ENCODE assay signal across 8 cellular contexts in the genomic region with DNA sequence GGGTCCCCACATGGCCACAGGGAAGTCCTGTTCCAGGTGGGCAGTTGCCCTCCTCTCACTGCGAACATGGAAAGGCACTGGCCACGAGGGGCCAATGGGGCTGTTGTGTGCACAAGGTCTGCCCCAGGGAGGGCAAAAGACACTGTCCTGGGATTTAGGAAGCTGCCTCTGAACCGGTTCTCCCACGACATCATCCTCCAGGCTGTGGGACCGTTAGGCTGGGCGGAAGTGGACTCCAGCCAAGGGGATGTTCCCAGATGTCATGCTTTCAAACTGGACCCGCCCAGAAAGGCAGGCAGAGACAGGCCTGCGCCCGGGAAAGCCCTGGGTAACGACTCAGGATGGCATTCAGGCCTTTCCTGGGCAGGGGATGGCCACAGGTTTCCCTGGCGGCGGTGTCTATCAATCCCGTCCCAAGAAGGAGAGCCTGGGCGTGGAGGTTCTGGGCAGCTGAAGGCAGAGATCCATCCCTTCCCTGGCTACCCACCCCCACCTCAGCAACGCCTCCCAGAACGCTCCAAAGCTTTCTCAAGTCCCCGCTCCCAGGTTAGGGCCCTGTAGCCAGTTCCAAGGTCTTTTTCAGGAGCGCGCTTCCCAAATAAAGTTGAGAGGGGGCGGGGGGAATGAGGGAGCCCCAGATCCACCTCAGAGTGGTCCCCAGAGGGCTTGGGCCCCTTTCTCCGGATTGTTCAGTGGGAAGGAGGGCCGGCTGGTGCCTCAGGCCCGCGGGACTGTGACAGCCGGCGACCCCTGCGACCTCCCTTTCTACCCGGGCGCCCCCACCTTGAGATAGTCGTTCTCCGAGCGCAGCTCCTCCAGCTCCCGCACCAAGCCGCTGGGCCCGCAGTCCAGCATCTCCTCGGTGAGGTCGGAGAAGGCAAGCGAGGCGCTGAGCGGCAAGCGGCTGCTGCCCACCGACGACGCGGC. TPM values are rescaled to one million over a fixed set of nuclear protein-coding genes. Genes with fewer than 3 reads are reported as not detected.
DNase-seq lines count a peak whose midpoint lies in the region; ATAC-seq, FAIRE-seq and TF ChIP-seq lines count a peak whose summit lies in the region.

No MANE protein-coding gene starts in this region.

- H3K4me2 ChIP-seq in H9 (ENCODE audit: insufficient read depth, insufficient read length, low read length): peak overlapping the region; percentile 34

- no peak overlapping the region for H2AFZ ChIP-seq in H9 (ENCODE audit: low read length)

- H3K9ac ChIP-seq in H9 (ENCODE audit: extremely low read depth, insufficient read length, low read length) (no peak overlapping the region), colonic mucosa (ENCODE audit: low read depth in 2 of 2, low read length in 2 of 2) (peak overlapping the region; percentile 35 to 88)

- no peak overlapping the region for H2BK120ac ChIP-seq in H9 (ENCODE audit: low read depth, low read length, poor library complexity, severe bottlenecking)

- H3K4ac ChIP-seq in H9 (ENCODE audit: low read depth, low read length): no peak overlapping the region

- H3K36me3 Mint-ChIP-seq in H9 (ENCODE audit: insufficient read depth in 1 of 3, low read depth in 3 of 3): peaks cover 0 to 10% (median 6%) of the 10 kb centered on the region in 3 experiments; a peak in 6 of 7 replicates
- H3K36me3 Mint-ChIP-seq in stimulated activated memory B cell treated with anti-CD40 and anti-IgM and Interleukin-4, amounts not matched to agents 10 μg/mL and 1 μg/mL and 100 μg/mL, for 72 hours: peaks cover 2% of the 10 kb centered on the region

- peaks cover 2% of the 10 kb centered on the region; the same call in 1 of the 2 replicates for H3K4me1 ChIP-seq in H9 (ENCODE audit: insufficient read depth, low read length)
- peaks cover 27% of the 10 kb centered on the region for H3K4me1 ChIP-seq in Panc1 (ENCODE audit: control insufficient read depth, insufficient read depth, low read length)
- peaks cover 13% of the 10 kb centered on the region for H3K4me1 ChIP-seq in colonic mucosa

- H3T11ph ChIP-seq in H9 (ENCODE audit: low read length): no peak overlapping the region

- H4K91ac ChIP-seq in H9 (ENCODE audit: insufficient read length, low read depth, low read length): no peak overlapping the region

- FAIRE-seq in GM19239 (lab: Jason Lieb, UNC): no peak

- H4K20me1 ChIP-seq in H9 (ENCODE audit: control insufficient read depth, insufficient read depth, insufficient read length): no peaks in the 10 kb centered on the region

- H2BK20ac ChIP-seq in H9 (ENCODE audit: low read depth, low read length, poor library complexity, severe bottlenecking): no peak overlapping the region

- no peaks in the 10 kb centered on the region for H3K79me2 ChIP-seq in H9 (ENCODE audit: insufficient read depth, low read length)

- no peak overlapping the region for H3K27ac Mint-ChIP-seq in H9
- peak overlapping the region; percentile 35 for H3K27ac Mint-ChIP-seq in stimulated activated memory B cell treated with anti-CD40 and anti-IgM and Interleukin-4, amounts not matched to agents 10 μg/mL and 1 μg/mL and 100 μg/mL, for 72 hours

- POLR2A ChIA-PET in Panc1 (lab: Charles Lee): interaction anchor here (0.7 kb wide), 1 partner anchor 356 kb away, joined by 4 read pairs; no protein-coding TSS in a partner anchor

- H3K4me3 ChIP-seq in AG10803 (ENCODE audit: low read length) (peak overlapping the region; percentile 71), Panc1 (ENCODE audit: low read depth in 2 of 2, low read length in 2 of 2) (peak overlapping the region; percentile 64 to 68), colonic mucosa (peak overlapping the region; percentile 35)

- no peaks in the 10 kb centered on the region for H3K9me3 ChIP-seq in H9 (ENCODE audit: control insufficient read depth, low read depth, low read length)
- H3K9me3 ChIP-seq in Panc1 (ENCODE audit: control insufficient read depth, insufficient read depth, low read depth, low read length): no peaks in the 10 kb centered on the region
- H3K9me3 ChIP-seq in colonic mucosa: no peaks in the 10 kb centered on the region

- peak overlapping the region; percentile 15; the same call in 1 of the 2 replicates for H3K14ac ChIP-seq in H9 (ENCODE audit: insufficient read depth, low read length)

- no peak overlapping the region for H3K27ac ChIP-seq in H9 (ENCODE audit: insufficient read length, low read depth, low read length)
- H3K27ac ChIP-seq in Panc1 (ENCODE audit: low read length): peak overlapping the region; percentile 94
- H3K27ac ChIP-seq in colonic mucosa: peak overlapping the region; percentile 74

- H3K27me3 ChIP-seq in H9 (ENCODE audit: insufficient read depth, low read length) (no peaks in the 10 kb centered on the region), Panc1 (ENCODE audit: control insufficient read depth, insufficient read depth, low read length) (no peaks in the 10 kb centered on the region), colonic mucosa (no peaks in the 10 kb centered on the region)

- peaks cover 42 to 50% of the 10 kb centered on the region in 2 experiments for H3K4me1 Mint-ChIP-seq in H9
- peaks cover 80% of the 10 kb centered on the region for H3K4me1 Mint-ChIP-seq in stimulated activated memory B cell treated with anti-CD40 and anti-IgM and Interleukin-4, amounts not matched to agents 10 μg/mL and 1 μg/mL and 100 μg/mL, for 72 hours

- peaks cover 28% of the 10 kb centered on the region for H3K27me3 Mint-ChIP-seq in H9 (ENCODE audit: low read depth)
- no peaks in the 10 kb centered on the region for H3K27me3 Mint-ChIP-seq in stimulated activated memory B cell treated with anti-CD40 and anti-IgM and Interleukin-4, amounts not matched to agents 10 μg/mL and 1 μg/mL and 100 μg/mL, for 72 hours

- intact Hi-C loops in Panc1 (cut with micrococcal nuclease; ENCODE audit: unreplicated experiment) (no loop called here), colonic mucosa (cut with DNase I) (no loop called here), left colon (cut with DNase I, micrococcal nuclease) (no loop called here)

- no peak overlapping the region for H2BK15ac ChIP-seq in H9 (ENCODE audit: low read depth, low read length)

- no peak overlapping the region for H3K18ac ChIP-seq in H9 (ENCODE audit: insufficient read length, low read depth, low read length)

- no CpG with 5 or more reads among the region's 45 CpGs for WGBS in H9 (ENCODE audit: extremely low coverage, insufficient read length, low lambda C conversion rate)

- H2AK5ac ChIP-seq in H9 (ENCODE audit: insufficient read length, low read length): no peak overlapping the region

- H3K9me3 Mint-ChIP-seq in H9: no peaks in the 10 kb centered on the region
- no peaks in the 10 kb centered on the region for H3K9me3 Mint-ChIP-seq in stimulated activated memory B cell treated with anti-CD40 and anti-IgM and Interleukin-4, amounts not matched to agents 10 μg/mL and 1 μg/mL and 100 μg/mL, for 72 hours

- DNase-seq in AG10803 (ENCODE audit: low read depth) (peak; percentile 82), H9 (peak; percentile 52), Panc1 (ENCODE audit: low read depth, low spot score) (peak; percentile 58), colonic mucosa (peak; percentile 82), left colon (peak; percentile 80 to 86), GM19239 (ENCODE audit: insufficient read length, low spot score) (no peak)

- no TSS peak for BruUV-seq in Panc1 (replicated peaks; lab: Mats Ljungman, UMichigan)

- peak overlapping the region; percentile 64 to 79 for H3K4me3 Mint-ChIP-seq in H9
- peak overlapping the region; percentile 64 for H3K4me3 Mint-ChIP-seq in stimulated activated memory B cell treated with anti-CD40 and anti-IgM and Interleukin-4, amounts not matched to agents 10 μg/mL and 1 μg/mL and 100 μg/mL, for 72 hours

- H4K5ac ChIP-seq in H9 (ENCODE audit: insufficient read length, low read depth, low read length): no peak overlapping the region

- no peak overlapping the region for H4K8ac ChIP-seq in H9 (replicated peaks; ENCODE audit: insufficient read length, low read depth, low read length)

- H3K23ac ChIP-seq in H9 (ENCODE audit: insufficient read length, low read depth, low read length): no peak overlapping the region

- H3K79me1 ChIP-seq in H9 (ENCODE audit: insufficient read depth, low read depth, low read length, poor library complexity, severe bottlenecking): no peaks in the 10 kb centered on the region

- H3K56ac ChIP-seq in H9 (ENCODE audit: insufficient read length, low read depth, low read length): no peak overlapping the region

- no peaks in the 10 kb centered on the region for H3K36me3 ChIP-seq in Panc1 (ENCODE audit: control insufficient read depth, insufficient read depth, low read length)
- H3K36me3 ChIP-seq in colonic mucosa: no peaks in the 10 kb centered on the region

- ATAC-seq in Panc1 (peak; percentile 64), left colon (peak; percentile 53), HG03025 (IDR thresholded peaks at IDR 0.05; ENCODE audit: low FRiP score, unreplicated experiment) (no peak)
- no peak for ATAC-seq in stimulated activated memory B cell treated with anti-CD40 and anti-IgM and Interleukin-4, amounts not matched to agents 10 μg/mL and 1 μg/mL and 100 μg/mL, for 72 hours

- CTCF ChIA-PET in Panc1 (lab: Charles Lee): interaction anchor here (0.7 to 2.4 kb wide), 3 partner anchors 26 to 88 kb away, joined by 3 to 7 read pairs (median 4); partner anchors contain the start of gene DSN1

- no peak overlapping the region for H2BK12ac ChIP-seq in H9 (ENCODE audit: insufficient read length, low read depth, low read length)

- peaks cover 3% of the 10 kb centered on the region for H3K23me2 ChIP-seq in H9 (ENCODE audit: insufficient read length, low read depth, low read length, poor library complexity, severe bottlenecking)

- in situ Hi-C loops in Panc1 (cut with HindIII; ENCODE audit: low pct_unique_long_range_greater_than_20kb, low sequenced_read_pairs): no loop called here

- TF ChIP-seq CTCF in AG10803 (conservative IDR thresholded peaks at IDR 0.05; ENCODE audit: low read length) (no peak), H9 (conservative IDR thresholded peaks at IDR 0.05) (no peak), Panc1 (IDR thresholded peaks at IDR 0.05) (no peak), colonic mucosa (IDR thresholded peaks at IDR 0.05) (no peak)

- H2BK5ac ChIP-seq in H9 (ENCODE audit: insufficient read length, low read length): no peak overlapping the region

RNA-seq across cellular contexts. Expression of gene TLDC2, which starts 13.8 kb away (rescaled TPM):
- 0.11 TPM in 1 of 2 replicates, not detected in the other for total RNA-seq in H9 (2021)
- not detected for total RNA-seq in Panc1 (2021; ENCODE audit: unreplicated experiment)
- not detected for polyA plus RNA-seq in Panc1 (2012; ENCODE audit: insufficient read length)
- 10 to 100 TPM; 18.1 to 29.7 TPM for total RNA-seq in colonic mucosa
- 10 to 100 TPM; 25.2 to 27.7 TPM for total RNA-seq in left colon

Comparison
In these comparisons a context has a peak if more than half of its experiments do, and no peak if none do; other contexts are left out.
1. ATAC-seq: peak in Panc1 (single experiment) and left colon (single experiment); none in stimulated activated memory B cell treated with anti-CD40 and anti-IgM and Interleukin-4, amounts not matched to agents 10 μg/mL and 1 μg/mL and 100 μg/mL, for 72 hours (single experiment) and HG03025 (single experiment).
2. RNA of gene TLDC2, which starts 13.8 kb away (total RNA-seq): 18.1 to 29.7 TPM in colonic mucosa and 25.2 to 27.7 TPM in left colon; 0.11 TPM in H9 and not detected in Panc1 (single experiment); every median in the first group is over 10 times any median in the second.
3. Peak in every context shown above with its lines, with median percentiles within 50 percentile points of each other: H3K4me3 ChIP-seq.